1 cellular context compared by ENCODE assay signal in the genomic region with DNA sequence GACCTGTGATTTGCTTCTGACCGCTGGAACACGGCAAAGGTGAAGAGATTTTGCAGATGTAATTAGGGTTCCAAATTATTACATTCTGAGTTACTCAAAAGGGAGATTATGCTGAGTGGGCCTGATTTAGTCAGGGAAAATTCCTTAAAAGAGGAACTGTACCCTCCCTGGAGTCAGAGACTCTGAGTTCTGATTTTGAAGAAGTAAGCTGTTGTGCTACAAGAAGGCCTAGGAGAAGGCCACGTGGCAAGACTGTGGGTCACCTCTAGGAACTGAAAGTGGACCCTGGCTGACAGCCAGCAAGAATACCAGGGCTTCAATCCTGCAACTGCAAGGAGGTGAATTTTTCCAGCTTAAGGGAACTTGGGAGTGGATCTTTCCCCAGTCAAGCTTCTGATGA.
TF ChIP-seq lines count a peak whose summit lies in the region.

No MANE protein-coding gene starts in this region.

TF ChIP-seq in K562, 482 proteins besides CTCF, POLR2A, EP300 and RAD21 (continued from another document):
- TF ChIP-seq C11orf30 (IDR thresholded peaks at IDR 0.05; ENCODE audit: low read depth), result peak; percentile 56
- no peak for TF ChIP-seq TCFL5 (CRISPR knock-in tag; conservative IDR thresholded peaks at IDR 0.05)
- TF ChIP-seq ZNF316 (IDR thresholded peaks at IDR 0.05), result peak; percentile 74
- TF ChIP-seq, protein P1, sequence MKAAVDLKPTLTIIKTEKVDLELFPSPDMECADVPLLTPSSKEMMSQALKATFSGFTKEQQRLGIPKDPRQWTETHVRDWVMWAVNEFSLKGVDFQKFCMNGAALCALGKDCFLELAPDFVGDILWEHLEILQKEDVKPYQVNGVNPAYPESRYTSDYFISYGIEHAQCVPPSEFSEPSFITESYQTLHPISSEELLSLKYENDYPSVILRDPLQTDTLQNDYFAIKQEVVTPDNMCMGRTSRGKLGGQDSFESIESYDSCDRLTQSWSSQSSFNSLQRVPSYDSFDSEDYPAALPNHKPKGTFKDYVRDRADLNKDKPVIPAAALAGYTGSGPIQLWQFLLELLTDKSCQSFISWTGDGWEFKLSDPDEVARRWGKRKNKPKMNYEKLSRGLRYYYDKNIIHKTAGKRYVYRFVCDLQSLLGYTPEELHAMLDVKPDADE (conservative IDR thresholded peaks at IDR 0.05; ENCODE audit: control insufficient read depth, low read depth, low read length), result no peak
- no peak for TF ChIP-seq HMG20A (CRISPR knock-in tag; conservative IDR thresholded peaks at IDR 0.05)
- TF ChIP-seq RBM22 (IDR thresholded peaks at IDR 0.05; ENCODE audit: low read depth, low read length, poor library complexity, severe bottlenecking), result no peak
- peak; percentile 21; the same call in 1 of the 2 replicates for TF ChIP-seq MAFK (IDR thresholded peaks at IDR 0.05; ENCODE audit: low read length)
- TF ChIP-seq NONO (IDR thresholded peaks at IDR 0.05; ENCODE audit: low read depth in 2 of 2, low read length in 1 of 2), result no peak
- no peak for TF ChIP-seq PHTF2 (CRISPR knock-in tag; IDR thresholded peaks at IDR 0.05)
- TF ChIP-seq ZSCAN32 (CRISPR knock-in tag; IDR thresholded peaks at IDR 0.05), result no peak
- TF ChIP-seq KAT7 (CRISPR knock-in tag; IDR thresholded peaks at IDR 0.05; ENCODE audit: borderline replicate concordance), result no peak
- no peak for TF ChIP-seq FOXP1 (CRISPR knock-in tag; IDR thresholded peaks at IDR 0.05)
- peak; percentile 36 for TF ChIP-seq NFIC (IDR thresholded peaks at IDR 0.05)
- no peak for TF ChIP-seq PTTG1 (tag; IDR thresholded peaks at IDR 0.05; ENCODE audit: low read depth)
- no peak for TF ChIP-seq RFX1 (IDR thresholded peaks at IDR 0.05)
- peak; percentile 50; the same call in 1 of the 2 replicates for TF ChIP-seq SPI1 (IDR thresholded peaks at IDR 0.05; ENCODE audit: borderline replicate concordance, low read depth, low read length)
- peak; percentile 32 for TF ChIP-seq MAFF (IDR thresholded peaks at IDR 0.05; ENCODE audit: low read length)
- no peak for TF ChIP-seq ZBTB49 (CRISPR knock-in tag; IDR thresholded peaks at IDR 0.05; ENCODE audit: borderline replicate concordance)
- TF ChIP-seq, protein P2, sequence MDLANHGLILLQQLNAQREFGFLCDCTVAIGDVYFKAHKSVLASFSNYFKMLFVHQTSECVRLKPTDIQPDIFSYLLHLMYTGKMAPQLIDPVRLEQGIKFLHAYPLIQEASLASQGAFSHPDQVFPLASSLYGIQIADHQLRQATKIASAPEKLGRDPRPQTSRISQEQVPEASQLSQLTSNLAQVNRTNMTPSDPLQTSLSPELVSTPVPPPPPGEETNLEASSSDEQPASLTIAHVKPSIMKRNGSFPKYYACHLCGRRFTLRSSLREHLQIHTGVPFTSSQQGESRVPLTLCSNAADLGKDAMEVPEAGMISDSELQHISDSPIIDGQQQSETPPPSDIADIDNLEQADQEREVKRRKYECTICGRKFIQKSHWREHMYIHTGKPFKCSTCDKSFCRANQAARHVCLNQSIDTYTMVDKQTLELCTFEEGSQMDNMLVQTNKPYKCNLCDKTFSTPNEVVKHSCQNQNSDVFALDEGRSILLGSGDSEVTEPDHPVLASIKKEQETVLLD (IDR thresholded peaks at IDR 0.05), result no peak
- no peak for TF ChIP-seq HDAC8 (tag; IDR thresholded peaks at IDR 0.05)
- no peak for TF ChIP-seq SAP30 (IDR thresholded peaks at IDR 0.05; ENCODE audit: borderline replicate concordance, insufficient read depth, low read depth, low read length, poor library complexity, severe bottlenecking)
- TF ChIP-seq DACH1 (IDR thresholded peaks at IDR 0.05; ENCODE audit: partially characterized antibody), result no peak
- no peak for TF ChIP-seq ZNF586 (CRISPR knock-in tag; conservative IDR thresholded peaks at IDR 0.05)
- no peak for TF ChIP-seq ZSCAN29 (IDR thresholded peaks at IDR 0.05)
- no peak for TF ChIP-seq ZNF23 (CRISPR knock-in tag; IDR thresholded peaks at IDR 0.05)
